ENCODE assay signal across 11 cellular contexts in genomic region chr12:11863478-11863906, GRCh38.
DNase-seq lines count a peak whose midpoint lies in the region; ATAC-seq and TF ChIP-seq lines count a peak whose summit lies in the region.
"Had no signal": no experiment of that assay in that cellular context is flagged by ENCODE, and none has a peak within 500 bp of the region (broad histone marks: within the 10 kb centered on the region; RNA-seq: fewer than 3 reads in every experiment).

No MANE protein-coding gene starts in this region.

- H3K27ac ChIP-seq in brain microvascular endothelial cell (peak overlapping the region; percentile 10), hepatocyte (peak overlapping the region; percentile 62), gastrocnemius medialis (peak overlapping the region; percentile 63 to 81 (median 76))

- H3K36me3 Mint-ChIP-seq in glutamatergic neuron (ENCODE audit: unreplicated experiment): peaks cover 14% of the 10 kb centered on the region

- no peak for TF ChIP-seq POLR2A in gastrocnemius medialis (IDR thresholded peaks at IDR 0.05)

- peaks cover 3% of the 10 kb centered on the region for H3K27me3 Mint-ChIP-seq in glutamatergic neuron (ENCODE audit: unreplicated experiment)
- H3K27me3 Mint-ChIP-seq: activated naive CD8-positive, alpha-beta T cell treated with anti-CD3 and anti-CD28 coated beads, Interleukin-2, amount 10 ng/mL, durations not matched to agents 7 days and 5 days had no signal

- no peaks in the 10 kb centered on the region for H4K20me1 ChIP-seq in hepatocyte (ENCODE audit: insufficient read depth, poor library complexity, severe bottlenecking)

- DNase-seq in COLO829 (ENCODE audit: low spot score): peak; percentile 61
- no peak for DNase-seq in brain microvascular endothelial cell
- peak; percentile 19 for DNase-seq in hepatocyte (ENCODE audit: low spot score)
- peak in 1 of 2 donors; percentile 30 for DNase-seq in gastrocnemius medialis
- no peak for DNase-seq in stimulated activated naive CD4-positive, alpha-beta T cell (lab: John Stamatoyannopoulos, UW)
- DNase-seq in middle frontal gyrus (ENCODE audit: extremely low spot score, low spot score): no peak
- no peak for DNase-seq in glutamatergic neuron
- DNase-seq: activated naive CD8-positive, alpha-beta T cell treated with anti-CD3 and anti-CD28 coated beads, Interleukin-2, amount 10 ng/mL, durations not matched to agents 7 days and 5 days; NCI-H2107 had no signal

- H3K4me2 ChIP-seq in hepatocyte: peak overlapping the region; percentile 20

- H3K4me3 ChIP-seq in brain microvascular endothelial cell (ENCODE audit: low read depth, low read length) (no peak overlapping the region), hepatocyte (no peak overlapping the region), gastrocnemius medialis (peak overlapping the region in 2 of 4 donors; percentile 3 to 23)

- H2AFZ ChIP-seq in hepatocyte: no peak overlapping the region

- no peak overlapping the region for H3K4me3 Mint-ChIP-seq in glutamatergic neuron (ENCODE audit: unreplicated experiment)
- H3K4me3 Mint-ChIP-seq: activated naive CD8-positive, alpha-beta T cell treated with anti-CD3 and anti-CD28 coated beads, Interleukin-2, amount 10 ng/mL, durations not matched to agents 7 days and 5 days; T-helper 1 cell treated with Interleukin-12 subunit alpha and Interleukin-12 subunit beta and Interleukin-4 antibody, amounts not matched to agents 30 μg/mL and 1 μg/mL, for 36 hours had no signal

- H3K9me3 ChIP-seq in hepatocyte (ENCODE audit: low read depth) (peaks cover 8% of the 10 kb centered on the region), gastrocnemius medialis (peaks cover 0 to 2% (median 0%) of the 10 kb centered on the region in 3 donors)

- TF ChIP-seq CTCF in brain microvascular endothelial cell (IDR thresholded peaks at IDR 0.05; ENCODE audit: low read depth, low read length, missing control alignments): no peak
- TF ChIP-seq CTCF in hepatocyte (IDR thresholded peaks at IDR 0.05; ENCODE audit: poor library complexity): no peak
- no peak for TF ChIP-seq CTCF in gastrocnemius medialis (IDR thresholded peaks at IDR 0.05 in 4 of 5, conservative IDR thresholded peaks at IDR 0.05 in 1 of 5)
- TF ChIP-seq CTCF in glutamatergic neuron (IDR thresholded peaks at IDR 0.05; ENCODE audit: partially characterized antibody, unreplicated experiment): no peak

- H3K9me3 Mint-ChIP-seq in glutamatergic neuron (ENCODE audit: unreplicated experiment): no peaks in the 10 kb centered on the region

- peaks cover 3% of the 10 kb centered on the region for H3K36me3 ChIP-seq in brain microvascular endothelial cell (replicated peaks)
- no peaks in the 10 kb centered on the region for H3K36me3 ChIP-seq in hepatocyte (replicated peaks; ENCODE audit: insufficient read depth, low read depth)
- no peaks in the 10 kb centered on the region for H3K36me3 ChIP-seq in gastrocnemius medialis

- WGBS in hepatocyte (ENCODE audit: low lambda C conversion rate, missing lambda C conversion rate): 79% methylated on average over 5 of the region's 5 CpGs

- peaks cover 3% of the 10 kb centered on the region for H3K79me2 ChIP-seq in hepatocyte

- H3K4me1 ChIP-seq in hepatocyte (ENCODE audit: insufficient read depth) (peaks cover 5% of the 10 kb centered on the region), gastrocnemius medialis (peaks cover 26 to 37% of the 10 kb centered on the region in 2 donors)

- H3K27ac Mint-ChIP-seq in glutamatergic neuron (ENCODE audit: unreplicated experiment): no peak overlapping the region
- H3K27ac Mint-ChIP-seq: activated naive CD8-positive, alpha-beta T cell treated with anti-CD3 and anti-CD28 coated beads, Interleukin-2, amount 10 ng/mL, durations not matched to agents 7 days and 5 days had no signal

- in situ Hi-C loops in brain microvascular endothelial cell (cut with HindIII; ENCODE audit: low pct_ligation_motif_present, low sequenced_read_pairs): no loop called here
- in situ Hi-C loops in gastrocnemius medialis (cut with MboI; ENCODE audit: low sequenced_read_pairs in 4 of 4): loop anchor here in 1 of 4 donors (10.0 kb wide), 1 partner anchor 209 kb away; no protein-coding TSS in a partner anchor

- H3K4me1 Mint-ChIP-seq in glutamatergic neuron (ENCODE audit: low read depth, unreplicated experiment): peaks cover 6% of the 10 kb centered on the region

- intact Hi-C loops in gastrocnemius medialis (cut with DNase I; ENCODE audit: low total_unique reads): no loop called here

- ATAC-seq in gastrocnemius medialis: peak; percentile 34 to 47
- ATAC-seq in HG02885 (IDR thresholded peaks at IDR 0.05; ENCODE audit: poor library complexity, unreplicated experiment): no peak

- H3K27me3 ChIP-seq in brain microvascular endothelial cell (replicated peaks) (no peaks in the 10 kb centered on the region), hepatocyte (no peaks in the 10 kb centered on the region), gastrocnemius medialis (no peaks in the 10 kb centered on the region)

- no peaks in the 10 kb centered on the region for H3K9me2 ChIP-seq in hepatocyte (replicated peaks; ENCODE audit: insufficient read depth)

Comparison
In these comparisons a context has a peak if more than half of its experiments do, and no peak if none do; other contexts are left out.
1. DNase-seq: peak in COLO829 (single experiment) and hepatocyte (single experiment); none in brain microvascular endothelial cell (single experiment), stimulated activated naive CD4-positive, alpha-beta T cell (0 of 6), middle frontal gyrus (single experiment) and glutamatergic neuron (single experiment).
2. H3K27ac ChIP-seq: peak in every context shown above with its lines; median percentile 76 in gastrocnemius medialis; 62 in hepatocyte; 10 in brain microvascular endothelial cell.